In the genomic region with DNA sequence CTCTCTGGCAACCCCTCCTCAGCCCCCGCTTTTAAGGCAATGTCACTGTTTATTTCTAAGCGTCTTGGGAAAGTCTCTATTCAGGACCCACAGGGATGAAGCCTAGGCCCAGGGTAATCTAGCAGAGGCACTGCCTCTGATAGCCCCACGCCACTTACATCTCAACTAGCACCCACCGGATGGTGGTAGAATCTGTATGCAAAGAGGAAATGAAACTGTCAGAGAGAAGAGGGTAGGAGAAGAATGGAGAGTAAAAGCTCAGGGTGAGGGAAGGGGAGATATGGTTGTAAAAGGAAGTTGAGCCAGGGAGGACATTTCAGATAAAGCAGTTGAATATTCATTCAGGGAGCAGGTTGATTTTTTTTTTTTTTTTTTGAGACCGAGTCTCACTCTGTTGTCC, we compare ENCODE assay signal across 1 cellular context.
TF ChIP-seq lines count a peak whose summit lies in the region.

No MANE protein-coding gene starts in this region.

TF ChIP-seq in GM23338, 12 proteins besides CTCF, POLR2A, EP300 and RAD21 (continued from another document):
- TF ChIP-seq, protein P1, sequence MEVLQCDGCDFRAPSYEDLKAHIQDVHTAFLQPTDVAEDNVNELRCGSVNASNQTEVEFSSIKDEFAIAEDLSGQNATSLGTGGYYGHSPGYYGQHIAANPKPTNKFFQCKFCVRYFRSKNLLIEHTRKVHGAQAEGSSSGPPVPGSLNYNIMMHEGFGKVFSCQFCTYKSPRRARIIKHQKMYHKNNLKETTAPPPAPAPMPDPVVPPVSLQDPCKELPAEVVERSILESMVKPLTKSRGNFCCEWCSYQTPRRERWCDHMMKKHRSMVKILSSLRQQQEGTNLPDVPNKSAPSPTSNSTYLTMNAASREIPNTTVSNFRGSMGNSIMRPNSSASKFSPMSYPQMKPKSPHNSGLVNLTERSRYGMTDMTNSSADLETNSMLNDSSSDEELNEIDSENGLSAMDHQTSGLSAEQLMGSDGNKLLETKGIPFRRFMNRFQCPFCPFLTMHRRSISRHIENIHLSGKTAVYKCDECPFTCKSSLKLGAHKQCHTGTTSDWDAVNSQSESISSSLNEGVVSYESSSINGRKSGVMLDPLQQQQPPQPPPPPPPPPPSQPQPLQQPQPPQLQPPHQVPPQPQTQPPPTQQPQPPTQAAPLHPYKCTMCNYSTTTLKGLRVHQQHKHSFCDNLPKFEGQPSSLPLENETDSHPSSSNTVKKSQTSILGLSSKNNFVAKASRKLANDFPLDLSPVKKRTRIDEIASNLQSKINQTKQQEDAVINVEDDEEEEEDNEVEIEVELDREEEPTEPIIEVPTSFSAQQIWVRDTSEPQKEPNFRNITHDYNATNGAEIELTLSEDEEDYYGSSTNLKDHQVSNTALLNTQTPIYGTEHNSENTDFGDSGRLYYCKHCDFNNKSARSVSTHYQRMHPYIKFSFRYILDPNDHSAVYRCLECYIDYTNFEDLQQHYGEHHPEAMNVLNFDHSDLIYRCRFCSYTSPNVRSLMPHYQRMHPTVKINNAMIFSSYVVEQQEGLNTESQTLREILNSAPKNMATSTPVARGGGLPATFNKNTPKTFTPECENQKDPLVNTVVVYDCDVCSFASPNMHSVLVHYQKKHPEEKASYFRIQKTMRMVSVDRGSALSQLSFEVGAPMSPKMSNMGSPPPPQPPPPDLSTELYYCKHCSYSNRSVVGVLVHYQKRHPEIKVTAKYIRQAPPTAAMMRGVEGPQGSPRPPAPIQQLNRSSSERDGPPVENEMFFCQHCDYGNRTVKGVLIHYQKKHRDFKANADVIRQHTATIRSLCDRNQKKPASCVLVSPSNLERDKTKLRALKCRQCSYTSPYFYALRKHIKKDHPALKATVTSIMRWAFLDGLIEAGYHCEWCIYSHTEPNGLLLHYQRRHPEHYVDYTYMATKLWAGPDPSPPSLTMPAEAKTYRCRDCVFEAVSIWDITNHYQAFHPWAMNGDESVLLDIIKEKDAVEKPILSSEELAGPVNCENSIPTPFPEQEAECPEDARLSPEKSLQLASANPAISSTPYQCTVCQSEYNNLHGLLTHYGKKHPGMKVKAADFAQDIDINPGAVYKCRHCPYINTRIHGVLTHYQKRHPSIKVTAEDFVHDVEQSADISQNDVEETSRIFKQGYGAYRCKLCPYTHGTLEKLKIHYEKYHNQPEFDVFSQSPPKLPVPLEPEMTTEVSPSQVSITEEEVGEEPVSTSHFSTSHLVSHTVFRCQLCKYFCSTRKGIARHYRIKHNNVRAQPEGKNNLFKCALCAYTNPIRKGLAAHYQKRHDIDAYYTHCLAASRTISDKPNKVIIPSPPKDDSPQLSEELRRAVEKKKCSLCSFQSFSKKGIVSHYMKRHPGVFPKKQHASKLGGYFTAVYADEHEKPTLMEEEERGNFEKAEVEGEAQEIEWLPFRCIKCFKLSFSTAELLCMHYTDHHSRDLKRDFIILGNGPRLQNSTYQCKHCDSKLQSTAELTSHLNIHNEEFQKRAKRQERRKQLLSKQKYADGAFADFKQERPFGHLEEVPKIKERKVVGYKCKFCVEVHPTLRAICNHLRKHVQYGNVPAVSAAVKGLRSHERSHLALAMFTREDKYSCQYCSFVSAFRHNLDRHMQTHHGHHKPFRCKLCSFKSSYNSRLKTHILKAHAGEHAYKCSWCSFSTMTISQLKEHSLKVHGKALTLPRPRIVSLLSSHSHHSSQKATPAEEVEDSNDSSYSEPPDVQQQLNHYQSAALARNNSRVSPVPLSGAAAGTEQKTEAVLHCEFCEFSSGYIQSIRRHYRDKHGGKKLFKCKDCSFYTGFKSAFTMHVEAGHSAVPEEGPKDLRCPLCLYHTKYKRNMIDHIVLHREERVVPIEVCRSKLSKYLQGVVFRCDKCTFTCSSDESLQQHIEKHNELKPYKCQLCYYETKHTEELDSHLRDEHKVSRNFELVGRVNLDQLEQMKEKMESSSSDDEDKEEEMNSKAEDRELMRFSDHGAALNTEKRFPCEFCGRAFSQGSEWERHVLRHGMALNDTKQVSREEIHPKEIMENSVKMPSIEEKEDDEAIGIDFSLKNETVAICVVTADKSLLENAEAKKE (CRISPR knock-in tag; IDR thresholded peaks at IDR 0.05): no peak
- TF ChIP-seq EZH2 (IDR thresholded peaks at IDR 0.05; ENCODE audit: low read depth, unreplicated experiment): no peak
- TF ChIP-seq CREB1 (CRISPR knock-in tag; IDR thresholded peaks at IDR 0.05; ENCODE audit: low read depth): no peak
- TF ChIP-seq POLR2AphosphoS5 (IDR thresholded peaks at IDR 0.05; ENCODE audit: low read depth): no peak
